1 cellular context compared by ENCODE assay signal in genomic region chr7:16171928-16172327, GRCh38.
TF ChIP-seq lines count a peak whose summit lies in the region.

No MANE protein-coding gene starts in this region.

TF ChIP-seq in IMR-90, 13 proteins besides CTCF, POLR2A, EP300 and RAD21 (continued from another document):
- TF ChIP-seq, protein P1, sequence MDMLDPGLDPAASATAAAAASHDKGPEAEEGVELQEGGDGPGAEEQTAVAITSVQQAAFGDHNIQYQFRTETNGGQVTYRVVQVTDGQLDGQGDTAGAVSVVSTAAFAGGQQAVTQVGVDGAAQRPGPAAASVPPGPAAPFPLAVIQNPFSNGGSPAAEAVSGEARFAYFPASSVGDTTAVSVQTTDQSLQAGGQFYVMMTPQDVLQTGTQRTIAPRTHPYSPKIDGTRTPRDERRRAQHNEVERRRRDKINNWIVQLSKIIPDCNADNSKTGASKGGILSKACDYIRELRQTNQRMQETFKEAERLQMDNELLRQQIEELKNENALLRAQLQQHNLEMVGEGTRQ (IDR thresholded peaks at IDR 0.05; ENCODE audit: low read depth, low read length): no peak
- TF ChIP-seq CEBPB (IDR thresholded peaks at IDR 0.05; ENCODE audit: low read depth, low read length) (no peak), RFX5 (IDR thresholded peaks at IDR 0.05; ENCODE audit: low read depth, low read length) (no peak), MAFK (IDR thresholded peaks at IDR 0.05; ENCODE audit: low read depth, low read length) (no peak), FOS (IDR thresholded peaks at IDR 0.05; ENCODE audit: low read depth, low read length) (no peak), BHLHE40 (IDR thresholded peaks at IDR 0.05; ENCODE audit: low read depth, low read length) (no peak), MXI1 (IDR thresholded peaks at IDR 0.05; ENCODE audit: borderline replicate concordance, low read depth, low read length) (no peak)
